Comparison of ENCODE assay signal across 9 cellular contexts in genomic region chr19:756232-756631, GRCh38. TPM values are rescaled to one million over a fixed set of nuclear protein-coding genes. Genes with fewer than 3 reads are reported as not detected.
A peak's percentile ranks its signal among the peaks of the same experiment; 100 is the strongest.
DNase-seq lines count a peak whose midpoint lies in the region; ATAC-seq, FAIRE-seq and TF ChIP-seq lines count a peak whose summit lies in the region.
"Had no signal": no experiment of that assay in that cellular context is flagged by ENCODE, and none has a peak within 500 bp of the region (broad histone marks: within the 10 kb centered on the region; RNA-seq: fewer than 3 reads in every experiment).

No MANE protein-coding gene starts in this region.

- H3K4me1 ChIP-seq in HepG2 (ENCODE audit: insufficient read depth, low read length) (peaks cover 37% of the 10 kb centered on the region), right lobe of liver (no peaks in the 10 kb centered on the region), transverse colon (peaks cover 0 to 32% (median 31%) of the 10 kb centered on the region in 4 donors)
- H3K4me1 ChIP-seq in CD4-positive, alpha-beta memory T cell (ENCODE audit: insufficient read depth, low read length) = no peaks in the 10 kb centered on the region

- no peak for TF ChIP-seq CTCF in HepG2 (CRISPR knock-in tag; IDR thresholded peaks at IDR 0.05)
- TF ChIP-seq CTCF in right lobe of liver (IDR thresholded peaks at IDR 0.05) = no peak
- TF ChIP-seq CTCF in transverse colon (IDR thresholded peaks at IDR 0.05) = no peak

- TF ChIP-seq RAD21 in HepG2 (CRISPR knock-in tag; IDR thresholded peaks at IDR 0.05) = no peak

- H3K27ac ChIP-seq in HepG2 (ENCODE audit: extremely low read length, insufficient read depth, low read length) (no peak overlapping the region), right lobe of liver (no peak overlapping the region), transverse colon (peak overlapping the region in 3 of 4 donors; percentile 64 to 97 (median 97))
- no peak overlapping the region for H3K27ac ChIP-seq in CD4-positive, alpha-beta memory T cell (ENCODE audit: low read depth, low read length)

- H3K27me3 Mint-ChIP-seq in CD4-positive, alpha-beta memory T cell = peaks cover 0 to 2% of the 10 kb centered on the region in 2 donors

- no peaks in the 10 kb centered on the region for H4K20me1 ChIP-seq in HepG2 (ENCODE audit: insufficient read depth, low read length)

- H2AFZ ChIP-seq in HepG2 (ENCODE audit: low read length) = no peak overlapping the region

- no TSS peak for BruUV-seq in HepG2 (replicated peaks; lab: Mats Ljungman, UMichigan)

- peaks cover 0 to 4% of the 10 kb centered on the region in 2 donors for H3K36me3 Mint-ChIP-seq in CD4-positive, alpha-beta memory T cell

- TF ChIP-seq EP300 in HepG2 (IDR thresholded peaks at IDR 0.05; ENCODE audit: low read depth in 2 of 2, low read length in 2 of 2) (no peak), HepG2 (CRISPR knock-in tag; IDR thresholded peaks at IDR 0.05; ENCODE audit: borderline replicate concordance) (no peak), transverse colon (IDR thresholded peaks at IDR 0.05; ENCODE audit: low read depth) (no peak)

- no peaks in the 10 kb centered on the region for H3K79me2 ChIP-seq in HepG2 (ENCODE audit: insufficient read depth, low read length)

- H3K4me2 ChIP-seq in HepG2 (ENCODE audit: low read depth, low read length) = no peak overlapping the region

- no peaks in the 10 kb centered on the region; the same call in 1 of the 2 replicates for H3K9me3 ChIP-seq in HepG2 (ENCODE audit: low read length)
- H3K9me3 ChIP-seq in right lobe of liver = no peaks in the 10 kb centered on the region
- no peaks in the 10 kb centered on the region for H3K9me3 ChIP-seq in transverse colon
- no peaks in the 10 kb centered on the region for H3K9me3 ChIP-seq in CD4-positive, alpha-beta memory T cell (ENCODE audit: control insufficient read depth in 1 of 2, low read length in 2 of 2)

- H3K9me3 Mint-ChIP-seq in CD4-positive, alpha-beta memory T cell = peaks cover 0 to 14% (median 4%) of the 10 kb centered on the region in 8 donors

- FAIRE-seq in HepG2 (lab: Jason Lieb, UNC) = peak; percentile 39

- no peak overlapping the region for H3K4me3 Mint-ChIP-seq in CD4-positive, alpha-beta memory T cell
- H3K4me3 Mint-ChIP-seq: CD8-positive, alpha-beta memory T cell had no signal

- POLR2A ChIA-PET in HepG2 (lab: Yijun Ruan, JAX) = no interaction called here
- POLR2A ChIA-PET in CD4-positive, alpha-beta memory T cell (lab: Charles Lee; ENCODE audit: partially characterized antibody) = no interaction called here

- in situ Hi-C loops in HepG2 (cut with HindIII; ENCODE audit: extremely low pct_ligation_motif_present, low pct_unique_long_range_greater_than_20kb) = no loop called here
- in situ Hi-C loops in SK-MEL-5 (cut with HindIII; ENCODE audit: low pct_unique_long_range_greater_than_20kb, low sequenced_read_pairs) = no loop called here
- in situ Hi-C loops in transverse colon (cut with MboI; ENCODE audit: low pct_ligation_motif_present in 1 of 4, low pct_unique_long_range_greater_than_20kb in 1 of 4, low sequenced_read_pairs in 3 of 4) = no loop called here

- CTCF ChIA-PET in HepG2 (lab: Yijun Ruan, JAX; ENCODE audit: low intra/inter-chr PET ratio, low total read pairs) = no interaction called here
- CTCF ChIA-PET in CD4-positive, alpha-beta memory T cell (lab: Charles Lee; ENCODE audit: partially characterized antibody) = interaction anchor here (0.5 to 0.7 kb wide), 2 partner anchors 91 to 1712 kb away, joined by 3 read pairs; no protein-coding TSS in a partner anchor

- intact Hi-C loops in HepG2 (cut with micrococcal nuclease; ENCODE audit: unreplicated experiment) (no loop called here), right lobe of liver (cut with DNase I) (no loop called here), transverse colon (cut with DNase I; ENCODE audit: low total_unique reads) (no loop called here)
- intact Hi-C loops in CD4-positive, alpha-beta memory T cell (cut with micrococcal nuclease) = no loop called here

- TF ChIP-seq POLR2A in HepG2 (IDR thresholded peaks at IDR 0.05; ENCODE audit: insufficient read depth in 1 of 2, low read depth in 2 of 2, low read length in 2 of 2) = no peak
- TF ChIP-seq POLR2A in right lobe of liver (IDR thresholded peaks at IDR 0.05) = no peak
- TF ChIP-seq POLR2A in erythroblast (IDR thresholded peaks at IDR 0.05; ENCODE audit: low read length) = no peak
- no peak for TF ChIP-seq POLR2A in transverse colon (IDR thresholded peaks at IDR 0.05)

- H3K9ac ChIP-seq in HepG2 (ENCODE audit: insufficient read depth, low read depth, low read length) = no peak overlapping the region

- H3K36me3 ChIP-seq in HepG2 (replicated peaks in 1 of 2; ENCODE audit: control insufficient read depth in 1 of 2, insufficient read depth in 2 of 2, low read length in 2 of 2) (no peaks in the 10 kb centered on the region), right lobe of liver (no peaks in the 10 kb centered on the region), transverse colon (peaks cover 0 to 7% (median 2%) of the 10 kb centered on the region in 4 donors)
- H3K36me3 ChIP-seq in CD4-positive, alpha-beta memory T cell (ENCODE audit: insufficient read depth, low read length) = no peaks in the 10 kb centered on the region

- ATAC-seq in HepG2 (peak; percentile 55), right lobe of liver (no peak), GM19035 (IDR thresholded peaks at IDR 0.05; ENCODE audit: unreplicated experiment) (no peak), HG03196 (IDR thresholded peaks at IDR 0.05; ENCODE audit: unreplicated experiment) (no peak)

- H3K27ac Mint-ChIP-seq in CD4-positive, alpha-beta memory T cell = no peak overlapping the region

- H3K4me1 Mint-ChIP-seq in CD4-positive, alpha-beta memory T cell = no peaks in the 10 kb centered on the region
- H3K4me1 Mint-ChIP-seq: CD8-positive, alpha-beta memory T cell had no signal

- peak; percentile 82 for DNase-seq in HepG2 (ENCODE audit: low spot score)
- no peak for DNase-seq in right lobe of liver
- peak; percentile 55 for DNase-seq in SK-MEL-5 (ENCODE audit: low read depth, low spot score)
- peak; percentile 39 to 56 for DNase-seq in erythroblast (lab: John Stamatoyannopoulos, UW)
- DNase-seq in transverse colon = peak; percentile 51
- no peak for DNase-seq in CD4-positive, alpha-beta memory T cell
- DNase-seq: CD8-positive, alpha-beta memory T cell had no signal

- H3K27me3 ChIP-seq in HepG2 (ENCODE audit: control insufficient read depth in 1 of 2, insufficient read depth in 2 of 2, low read length in 2 of 2) (no peaks in the 10 kb centered on the region), right lobe of liver (no peaks in the 10 kb centered on the region), transverse colon (no peaks in the 10 kb centered on the region)
- H3K27me3 ChIP-seq in CD4-positive, alpha-beta memory T cell (ENCODE audit: insufficient read depth, low read length) = no peaks in the 10 kb centered on the region

- H3K4me3 ChIP-seq in HepG2 (replicated peaks in 1 of 3; ENCODE audit: insufficient read depth in 1 of 3, low read depth in 2 of 3, low read length in 3 of 3) (no peak overlapping the region), right lobe of liver (no peak overlapping the region), transverse colon (no peak overlapping the region)
- no peak overlapping the region for H3K4me3 ChIP-seq in CD4-positive, alpha-beta memory T cell (ENCODE audit: low read length in 2 of 2)

RNA-seq across cellular contexts. Expression of gene MISP, which starts 5.3 kb away (rescaled TPM):
- total RNA-seq in HepG2 (2016; rRNA removed; fragmentation: Illumina TruSeq; extraction: Trizol) (1.1 and 1.3 TPM in 2 replicates), right lobe of liver (under 1 TPM in 1 of 6 experiments, not detected in 5; 0.09 TPM), transverse colon (100 to 1,000 TPM; 197 to 501 (median 402) TPM)
- 0.30 and 0.35 TPM in 2 replicates for total RNA-seq in HepG2 (2016; cell fraction: cytosol; rRNA removed; fragmentation: Illumina TruSeq; extraction: Trizol; ENCODE audit: low read depth)
- 0.77 and 1.3 TPM in 2 replicates for total RNA-seq in HepG2 (2016; cell fraction: insoluble cytoplasmic fraction; rRNA removed; fragmentation: Illumina TruSeq; extraction: Trizol)
- 0.77 and 0.96 TPM in 2 replicates for total RNA-seq in HepG2 (2016; cell fraction: membrane; rRNA removed; fragmentation: Illumina TruSeq; extraction: Trizol)
- 0.78 and 0.99 TPM in 2 replicates for total RNA-seq in HepG2 (2016; cell fraction: nucleus; rRNA removed; fragmentation: Illumina TruSeq; extraction: Trizol)
- 0.67 and 0.71 TPM in 2 replicates for polyA plus RNA-seq in HepG2 (2011; rRNA removed)
- polyA plus RNA-seq in HepG2 (2011; cell fraction: cytosol; rRNA removed) = 0.53 and 0.71 TPM in 2 replicates
- 0.81 and 0.85 TPM in 2 replicates for polyA plus RNA-seq in HepG2 (2011; cell fraction: nucleus; rRNA removed)
- 2.1 and 3.1 TPM in 2 replicates for polyA plus RNA-seq in HepG2 (2012)
- 0.23 and 0.32 TPM in 2 replicates for polyA plus RNA-seq in HepG2 (2016; cell fraction: cytosol; fragmentation: Illumina TruSeq; extraction: Trizol; ENCODE audit: low read depth)
- polyA plus RNA-seq in HepG2 (2016; cell fraction: insoluble cytoplasmic fraction; fragmentation: Illumina TruSeq; extraction: Trizol; ENCODE audit: low read depth) = 1.2 and 1.5 TPM in 2 replicates
- polyA plus RNA-seq in HepG2 (2016; cell fraction: membrane; fragmentation: Illumina TruSeq; extraction: Trizol; ENCODE audit: low read depth) = 0.40 and 0.79 TPM in 2 replicates
- 1.2 and 1.6 TPM in 2 replicates for polyA plus RNA-seq in HepG2 (2016; cell fraction: nucleus; fragmentation: Illumina TruSeq; extraction: Trizol; ENCODE audit: insufficient read depth, low read depth)
- 1.2 and 37.0 TPM in 2 replicates for polyA minus RNA-seq in HepG2 (2011; rRNA and poly(A)+ RNA removed; ENCODE audit: low replicate concordance)
- 0.62 and 0.99 TPM in 2 replicates for polyA minus RNA-seq in HepG2 (2011; cell fraction: cytosol; rRNA and poly(A)+ RNA removed)
- polyA minus RNA-seq in HepG2 (2011; cell fraction: nucleus; rRNA and poly(A)+ RNA removed) = 0.37 and 0.39 TPM in 2 replicates
- total RNA-seq in SK-MEL-5 (2014; rRNA removed; shearing (Covaris generic)) = not detected in 2 replicates
- polyA plus RNA-seq in SK-MEL-5 (2015; cell fraction: cytosol; rRNA removed) = not detected in 2 replicates
- not detected in 2 replicates for polyA plus RNA-seq in SK-MEL-5 (2015; cell fraction: nucleus; rRNA removed)
- total RNA-seq in CD4-positive, alpha-beta memory T cell = not detected
- not detected for polyA plus RNA-seq in CD4-positive, alpha-beta memory T cell
- total RNA-seq: CD8-positive, alpha-beta memory T cell had no signal
- polyA plus RNA-seq: CD8-positive, alpha-beta memory T cell had no signal

RNA-seq across cellular contexts. Expression of gene PTBP1, which starts 41.0 kb away (rescaled TPM):
- 188 and 195 TPM in 2 replicates for total RNA-seq in HepG2 (2016; rRNA removed; fragmentation: Illumina TruSeq; extraction: Trizol)
- total RNA-seq in HepG2 (2016; cell fraction: cytosol; rRNA removed; fragmentation: Illumina TruSeq; extraction: Trizol; ENCODE audit: low read depth) = 49.8 and 51.1 TPM in 2 replicates
- 161 and 198 TPM in 2 replicates for total RNA-seq in HepG2 (2016; cell fraction: insoluble cytoplasmic fraction; rRNA removed; fragmentation: Illumina TruSeq; extraction: Trizol)
- total RNA-seq in HepG2 (2016; cell fraction: membrane; rRNA removed; fragmentation: Illumina TruSeq; extraction: Trizol) = 106 and 109 TPM in 2 replicates
- 117 and 125 TPM in 2 replicates for total RNA-seq in HepG2 (2016; cell fraction: nucleus; rRNA removed; fragmentation: Illumina TruSeq; extraction: Trizol)
- polyA plus RNA-seq in HepG2 (2011; rRNA removed) = 288 and 314 TPM in 2 replicates
- polyA plus RNA-seq in HepG2 (2011; cell fraction: cytosol; rRNA removed) = 80.5 and 107 TPM in 2 replicates
- polyA plus RNA-seq in HepG2 (2011; cell fraction: nucleus; rRNA removed) = 339 and 475 TPM in 2 replicates
- polyA plus RNA-seq in HepG2 (2012) = 291 and 347 TPM in 2 replicates
- 51.1 and 55.1 TPM in 2 replicates for polyA plus RNA-seq in HepG2 (2016; cell fraction: cytosol; fragmentation: Illumina TruSeq; extraction: Trizol; ENCODE audit: low read depth)
- 208 and 235 TPM in 2 replicates for polyA plus RNA-seq in HepG2 (2016; cell fraction: insoluble cytoplasmic fraction; fragmentation: Illumina TruSeq; extraction: Trizol; ENCODE audit: low read depth)
- polyA plus RNA-seq in HepG2 (2016; cell fraction: membrane; fragmentation: Illumina TruSeq; extraction: Trizol; ENCODE audit: low read depth) = 112 TPM in 2 replicates
- 264 and 280 TPM in 2 replicates for polyA plus RNA-seq in HepG2 (2016; cell fraction: nucleus; fragmentation: Illumina TruSeq; extraction: Trizol; ENCODE audit: insufficient read depth, low read depth)
- polyA minus RNA-seq in HepG2 (2011; rRNA and poly(A)+ RNA removed; ENCODE audit: low replicate concordance) = 302 and 434 TPM in 2 replicates
- polyA minus RNA-seq in HepG2 (2011; cell fraction: cytosol; rRNA and poly(A)+ RNA removed) = 155 and 182 TPM in 2 replicates
- polyA minus RNA-seq in HepG2 (2011; cell fraction: nucleus; rRNA and poly(A)+ RNA removed) = 142 and 164 TPM in 2 replicates
- total RNA-seq in right lobe of liver = 100 to 1,000 TPM in 5 of 6 experiments, 10 to 100 TPM in 1; 91.1 to 150 (median 129) TPM
- total RNA-seq in SK-MEL-5 (2014; rRNA removed; shearing (Covaris generic)) = 124 and 140 TPM in 2 replicates
- 288 and 361 TPM in 2 replicates for polyA plus RNA-seq in SK-MEL-5 (2015; cell fraction: cytosol; rRNA removed)
- polyA plus RNA-seq in SK-MEL-5 (2015; cell fraction: nucleus; rRNA removed) = 430 and 441 TPM in 2 replicates
- 100 to 1,000 TPM; 145 to 258 (median 194) TPM for total RNA-seq in transverse colon
- 100 to 1,000 TPM; 315 TPM for total RNA-seq in CD4-positive, alpha-beta memory T cell
- polyA plus RNA-seq in CD4-positive, alpha-beta memory T cell = 100 to 1,000 TPM in 1 of 2 donors, 10 to 100 TPM in 1; 67.7 to 177 TPM

RNA-seq across cellular contexts. Expression of gene PALM, which starts 47.5 kb away (rescaled TPM):
- 9.7 and 10.8 TPM in 2 replicates for total RNA-seq in HepG2 (2016; rRNA removed; fragmentation: Illumina TruSeq; extraction: Trizol)
- 8.3 and 10.1 TPM in 2 replicates for total RNA-seq in HepG2 (2016; cell fraction: cytosol; rRNA removed; fragmentation: Illumina TruSeq; extraction: Trizol; ENCODE audit: low read depth)
- 6.4 and 11.8 TPM in 2 replicates for total RNA-seq in HepG2 (2016; cell fraction: insoluble cytoplasmic fraction; rRNA removed; fragmentation: Illumina TruSeq; extraction: Trizol)
- total RNA-seq in HepG2 (2016; cell fraction: membrane; rRNA removed; fragmentation: Illumina TruSeq; extraction: Trizol) = 16.6 and 19.9 TPM in 2 replicates
- total RNA-seq in HepG2 (2016; cell fraction: nucleus; rRNA removed; fragmentation: Illumina TruSeq; extraction: Trizol) = 6.7 and 6.9 TPM in 2 replicates
- polyA plus RNA-seq in HepG2 (2011; rRNA removed) = 4.0 and 5.4 TPM in 2 replicates
- polyA plus RNA-seq in HepG2 (2011; cell fraction: cytosol; rRNA removed) = 3.7 and 4.7 TPM in 2 replicates
- 6.0 and 7.8 TPM in 2 replicates for polyA plus RNA-seq in HepG2 (2011; cell fraction: nucleus; rRNA removed)
- 12.4 and 19.1 TPM in 2 replicates for polyA plus RNA-seq in HepG2 (2012)
- polyA plus RNA-seq in HepG2 (2016; cell fraction: cytosol; fragmentation: Illumina TruSeq; extraction: Trizol; ENCODE audit: low read depth) = 9.4 and 11.9 TPM in 2 replicates
- 15.1 and 19.3 TPM in 2 replicates for polyA plus RNA-seq in HepG2 (2016; cell fraction: insoluble cytoplasmic fraction; fragmentation: Illumina TruSeq; extraction: Trizol; ENCODE audit: low read depth)
- polyA plus RNA-seq in HepG2 (2016; cell fraction: membrane; fragmentation: Illumina TruSeq; extraction: Trizol; ENCODE audit: low read depth) = 19.1 and 21.1 TPM in 2 replicates
- polyA plus RNA-seq in HepG2 (2016; cell fraction: nucleus; fragmentation: Illumina TruSeq; extraction: Trizol; ENCODE audit: insufficient read depth, low read depth) = 18.9 and 19.6 TPM in 2 replicates
- polyA minus RNA-seq in HepG2 (2011; rRNA and poly(A)+ RNA removed; ENCODE audit: low replicate concordance) = 1.1 and 5.2 TPM in 2 replicates
- polyA minus RNA-seq in HepG2 (2011; cell fraction: cytosol; rRNA and poly(A)+ RNA removed) = 5.4 and 5.6 TPM in 2 replicates
- 2.2 TPM in 2 replicates for polyA minus RNA-seq in HepG2 (2011; cell fraction: nucleus; rRNA and poly(A)+ RNA removed)
- 10 to 100 TPM in 2 of 6 experiments, 1 to 10 TPM in 4; 4.6 to 12.7 (median 7.1) TPM for total RNA-seq in right lobe of liver
- 4.0 and 4.3 TPM in 2 replicates for total RNA-seq in SK-MEL-5 (2014; rRNA removed; shearing (Covaris generic))
- polyA plus RNA-seq in SK-MEL-5 (2015; cell fraction: cytosol; rRNA removed) = 8.3 and 12.8 TPM in 2 replicates
- 5.1 and 7.3 TPM in 2 replicates for polyA plus RNA-seq in SK-MEL-5 (2015; cell fraction: nucleus; rRNA removed)
- total RNA-seq in transverse colon = 10 to 100 TPM; 14.1 to 99.3 (median 29.8) TPM
- total RNA-seq in CD4-positive, alpha-beta memory T cell = not detected
- polyA plus RNA-seq in CD4-positive, alpha-beta memory T cell = not detected
- total RNA-seq: CD8-positive, alpha-beta memory T cell had no signal
- polyA plus RNA-seq: CD8-positive, alpha-beta memory T cell had no signal

Comparison
In these comparisons a context has a peak if more than half of its experiments do, and no peak if none do; other contexts are left out.
1. DNase-seq: peak in HepG2 (single experiment), SK-MEL-5 (single experiment), erythroblast (2 of 2) and transverse colon (single experiment); none in right lobe of liver (0 of 3) and CD4-positive, alpha-beta memory T cell (0 of 5).
2. H3K27ac ChIP-seq: peak in transverse colon (3 of 4); none in HepG2 (single experiment), right lobe of liver (0 of 3) and CD4-positive, alpha-beta memory T cell (single experiment).
3. RNA of gene MISP, which starts 5.3 kb away (total RNA-seq): 197 to 501 TPM in transverse colon; 0.30 to 1.3 TPM in HepG2, 0.09 TPM in right lobe of liver, not detected in SK-MEL-5 and not detected in CD4-positive, alpha-beta memory T cell; every median in the first group is over 10 times any median in the second.